ENCODE assay signal across 1 cellular context in the genomic region with DNA sequence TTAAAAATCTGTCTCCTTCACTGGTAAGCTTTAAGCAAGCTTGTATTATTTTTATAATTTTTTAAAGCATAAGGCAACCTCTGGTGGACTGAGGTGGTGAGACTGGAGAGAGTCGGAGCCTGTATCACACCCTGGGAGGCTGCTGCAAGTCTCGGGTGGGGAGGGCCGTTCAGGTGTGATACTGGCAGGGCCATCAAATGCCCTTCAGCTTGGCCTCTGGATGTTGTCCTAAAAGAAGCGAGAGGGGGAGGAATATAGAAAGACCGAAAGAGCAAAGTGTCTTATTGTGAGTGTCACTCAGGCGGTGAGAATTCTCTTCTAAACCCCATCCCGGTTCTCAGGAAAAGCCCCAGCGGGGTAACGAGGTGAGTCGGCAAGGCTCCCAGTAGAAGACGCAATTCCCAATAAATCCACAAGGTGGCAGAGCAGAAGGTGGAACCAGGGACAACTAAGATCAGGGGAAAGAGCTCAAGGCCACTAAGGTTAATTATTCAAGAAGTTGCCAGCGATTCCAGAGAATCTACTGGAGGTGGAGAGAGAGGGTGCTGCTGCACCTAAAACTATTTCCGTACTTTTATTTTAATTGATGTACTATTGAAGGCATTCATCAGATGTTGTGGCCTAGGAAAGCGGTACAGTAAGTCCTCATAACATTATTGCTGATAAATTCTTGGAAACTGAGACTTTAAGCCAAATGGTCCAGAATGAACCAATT.
TF ChIP-seq lines count a peak whose summit lies in the region.

No MANE protein-coding gene starts in this region.

TF ChIP-seq in endothelial cell of umbilical vein, 7 proteins besides CTCF, POLR2A, EP300 and RAD21:
- TF ChIP-seq JUN (IDR thresholded peaks at IDR 0.05; ENCODE audit: borderline replicate concordance, insufficient read depth, insufficient read length, low read depth) (no peak), GATA2 (IDR thresholded peaks at IDR 0.05; ENCODE audit: insufficient read depth, insufficient read length, low read depth, low read length) (no peak), EZH2 (IDR thresholded peaks at IDR 0.05; ENCODE audit: borderline replicate concordance, low read depth, low read length, severe bottlenecking) (no peak), MYC (IDR thresholded peaks at IDR 0.05; ENCODE audit: low read depth, low read length) (no peak), FOS (IDR thresholded peaks at IDR 0.05; ENCODE audit: borderline replicate concordance, insufficient read depth, low read length) (no peak), MAX (IDR thresholded peaks at IDR 0.05; ENCODE audit: insufficient read depth, insufficient read length) (no peak), POLR2AphosphoS5 (IDR thresholded peaks at IDR 0.05; ENCODE audit: insufficient read depth, low read depth, low read length) (no peak)
TF ChIP-seq in endothelial cell of umbilical vein: peak in this region for 0.
